39 cellular contexts compared by ENCODE assay signal in the genomic region with DNA sequence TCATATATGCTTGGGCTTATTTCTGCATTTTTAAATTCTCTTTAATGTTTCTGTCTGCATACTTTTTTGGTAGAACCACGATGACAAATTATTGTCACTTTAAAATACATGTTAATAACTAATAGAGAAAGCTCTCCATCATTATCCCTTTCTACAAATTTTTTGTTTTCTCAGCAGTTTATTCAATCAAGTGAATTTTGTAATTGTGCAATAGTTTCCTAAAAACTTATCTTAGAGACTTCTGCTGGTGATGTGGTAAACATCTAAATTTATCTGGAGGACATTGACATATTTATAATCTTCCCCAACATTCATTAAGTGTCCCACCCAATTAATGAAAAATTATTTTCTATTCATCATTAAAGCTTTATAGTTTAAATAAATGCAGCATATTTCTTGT.
"Had no signal": no experiment of that assay in that cellular context is flagged by ENCODE, and none has a peak within 500 bp of the region (broad histone marks: within the 10 kb centered on the region; RNA-seq: fewer than 3 reads in every experiment).

No MANE protein-coding gene starts in this region.

- H3K27me3 Mint-ChIP-seq: activated naive CD4-positive, alpha-beta T cell treated with anti-CD3 and anti-CD28 coated beads, Interleukin-2, amount 10 ng/mL, durations not matched to agents 7 days and 5 days; activated naive CD8-positive, alpha-beta T cell treated with anti-CD3 and anti-CD28 coated beads for 36 hours; activated naive CD8-positive, alpha-beta T cell treated with anti-CD3 and anti-CD28 coated beads, Interleukin-2, amount 50 U/mL, for 24 hours; brain; central memory CD8-positive, alpha-beta T cell had no signal

- H3K4me3 Mint-ChIP-seq: activated naive CD4-positive, alpha-beta T cell treated with anti-CD3 and anti-CD28 coated beads for 36 hours; activated naive CD4-positive, alpha-beta T cell treated with anti-CD3 and anti-CD28 coated beads, Interleukin-2, amount 10 ng/mL, durations not matched to agents 7 days and 5 days; activated naive CD4-positive, alpha-beta T cell treated with anti-CD3 and anti-CD28 coated beads, Interleukin-2, amount 50 U/mL, for 24 hours; activated naive CD8-positive, alpha-beta T cell; activated naive CD8-positive, alpha-beta T cell treated with anti-CD3 and anti-CD28 coated beads for 36 hours; activated naive CD8-positive, alpha-beta T cell treated with anti-CD3 and anti-CD28 coated beads, Interleukin-2, amount 10 ng/mL, durations not matched to agents 7 days and 5 days; activated naive CD8-positive, alpha-beta T cell treated with anti-CD3 and anti-CD28 coated beads, Interleukin-2, amount 50 U/mL, for 24 hours; activated T-cell treated with anti-CD3 and anti-CD28 coated beads, Interleukin-2, amount 50 U/mL, for 24 hours; activated T-cell treated with anti-CD3 and anti-CD28 coated beads, Interleukin-2, amount 50 U/mL, for 4 hours; activated T-cell treated with anti-CD3 and anti-CD28 coated beads, Interleukin-2, amount 50 U/mL, for 72 hours; activated T-helper 1 cell treated with anti-CD3 and anti-CD28 coated beads, Interleukin-12 subunit alpha, Interleukin-12 subunit beta, Interleukin-2, Interleukin-4 antibody, amounts not matched to agents 30 ng/mL and 10 ng/mL and 1 ng/mL, durations not matched to agents 14 hours and 24 hours and 36 hours; activated T-helper 17 cell treated with anti-CD3 and anti-CD28 coated beads, Interleukin-2, amount 50 U/mL, for 72 hours; brain; central memory CD8-positive, alpha-beta T cell had no signal

- FAIRE-seq: astrocyte, bronchial epithelial cell had no signal

- H3K4me3 ChIP-seq: adrenal gland, ascending aorta, body of pancreas, breast epithelium, cardiac muscle cell, colonic mucosa had no signal

- H3K36me3 Mint-ChIP-seq: activated naive CD4-positive, alpha-beta T cell treated with anti-CD3 and anti-CD28 coated beads, Interleukin-2, amount 10 ng/mL, durations not matched to agents 7 days and 5 days; activated naive CD4-positive, alpha-beta T cell treated with anti-CD3 and anti-CD28 coated beads, Interleukin-2, amount 50 U/mL, for 24 hours; activated naive CD4-positive, alpha-beta T cell treated with anti-CD3 and anti-CD28 coated beads, Interleukin-2, amount 50 U/mL, for 72 hours; activated naive CD8-positive, alpha-beta T cell; activated naive CD8-positive, alpha-beta T cell treated with anti-CD3 and anti-CD28 coated beads for 36 hours; activated naive CD8-positive, alpha-beta T cell treated with anti-CD3 and anti-CD28 coated beads, Interleukin-2, amount 10 ng/mL, durations not matched to agents 7 days and 5 days had no signal

- H3K4me1 Mint-ChIP-seq: activated naive CD4-positive, alpha-beta T cell treated with anti-CD3 and anti-CD28 coated beads, Interleukin-2, amount 10 ng/mL, durations not matched to agents 7 days and 5 days; activated naive CD4-positive, alpha-beta T cell treated with anti-CD3 and anti-CD28 coated beads, Interleukin-2, amount 50 U/mL, for 24 hours; activated naive CD8-positive, alpha-beta T cell treated with anti-CD3 and anti-CD28 coated beads for 36 hours; activated naive CD8-positive, alpha-beta T cell treated with anti-CD3 and anti-CD28 coated beads, Interleukin-2, amount 10 ng/mL, durations not matched to agents 7 days and 5 days; activated naive CD8-positive, alpha-beta T cell treated with anti-CD3 and anti-CD28 coated beads, Interleukin-2, amount 50 U/mL, for 24 hours; activated T-helper 17 cell treated with anti-CD3 and anti-CD28 coated beads, Interleukin-2, amount 50 U/mL, for 72 hours; brain had no signal

- H3K27ac Mint-ChIP-seq: activated naive CD4-positive, alpha-beta T cell treated with anti-CD3 and anti-CD28 coated beads for 36 hours; activated naive CD4-positive, alpha-beta T cell treated with anti-CD3 and anti-CD28 coated beads, Interleukin-2, amount 10 ng/mL, durations not matched to agents 7 days and 5 days; activated naive CD4-positive, alpha-beta T cell treated with anti-CD3 and anti-CD28 coated beads, Interleukin-2, amount 50 U/mL, for 24 hours; activated naive CD4-positive, alpha-beta T cell treated with anti-CD3 and anti-CD28 coated beads, Interleukin-2, amount 50 U/mL, for 72 hours; activated naive CD8-positive, alpha-beta T cell; activated naive CD8-positive, alpha-beta T cell treated with anti-CD3 and anti-CD28 coated beads for 36 hours; activated naive CD8-positive, alpha-beta T cell treated with anti-CD3 and anti-CD28 coated beads, Interleukin-2, amount 10 ng/mL, durations not matched to agents 7 days and 5 days; activated naive CD8-positive, alpha-beta T cell treated with anti-CD3 and anti-CD28 coated beads, Interleukin-2, amount 50 U/mL, for 24 hours; activated T-cell treated with anti-CD3 and anti-CD28 coated beads, Interleukin-2, amount 50 U/mL, for 24 hours; activated T-cell treated with anti-CD3 and anti-CD28 coated beads, Interleukin-2, amount 50 U/mL, for 72 hours; activated T-helper 1 cell treated with anti-CD3 and anti-CD28 coated beads, Interleukin-12 subunit alpha, Interleukin-12 subunit beta, Interleukin-2, Interleukin-4 antibody, amounts not matched to agents 30 ng/mL and 10 ng/mL and 1 ng/mL, durations not matched to agents 14 hours and 24 hours and 36 hours; activated T-helper 17 cell treated with anti-CD3 and anti-CD28 coated beads, Interleukin-2, amount 50 U/mL, for 72 hours; activated T-helper 2 cell treated with anti-CD3 and anti-CD28 coated beads, Interferon-gamma antibody, Interleukin-2, Interleukin-4, amounts not matched to agents 10 μg/mL and 5 μg/mL and 100 μg/mL, durations not matched to agents 14 hours and 24 hours and 36 hours; brain had no signal

- ATAC-seq: activated naive CD4-positive, alpha-beta T cell treated with anti-CD3 and anti-CD28 coated beads, Interleukin-2, amount 50 U/mL, for 72 hours; activated naive CD8-positive, alpha-beta T cell treated with anti-CD3 and anti-CD28 coated beads, Interleukin-2, amount 50 U/mL, for 24 hours; activated T-cell treated with anti-CD3 and anti-CD28 coated beads, Interleukin-2, amount 50 U/mL, for 4 hours; activated T-cell treated with anti-CD3 and anti-CD28 coated beads, Interleukin-2, amount 50 U/mL, for 72 hours; activated T-helper 17 cell treated with anti-CD3 and anti-CD28 coated beads, Interleukin-2, amount 50 U/mL, for 72 hours; body of pancreas had no signal

- DNase-seq: activated effector memory CD4-positive, alpha-beta T cell treated with anti-CD3 and anti-CD28 coated beads, Interleukin-2, amount 50 U/mL, for 16 hours; activated effector memory CD4-positive, alpha-beta T cell treated with Interleukin-2 at 50 U/mL for 16 hours; activated gamma-delta T cell; activated gamma-delta T cell treated with Interleukin-2 at 50 U/mL for 16 hours; activated naive CD4-positive, alpha-beta T cell treated with anti-CD3 and anti-CD28 coated beads for 36 hours; activated naive CD4-positive, alpha-beta T cell treated with anti-CD3 and anti-CD28 coated beads, Interleukin-2, amount 10 ng/mL, durations not matched to agents 7 days and 5 days; activated naive CD4-positive, alpha-beta T cell treated with anti-CD3 and anti-CD28 coated beads, Interleukin-2, amount 50 U/mL, for 16 hours; activated naive CD4-positive, alpha-beta T cell treated with Interleukin-2 at 50 U/mL for 16 hours; activated naive CD8-positive, alpha-beta T cell treated with anti-CD3 and anti-CD28 coated beads for 36 hours; activated naive CD8-positive, alpha-beta T cell treated with anti-CD3 and anti-CD28 coated beads, Interleukin-2, amount 10 ng/mL, durations not matched to agents 7 days and 5 days; activated naive CD8-positive, alpha-beta T cell treated with anti-CD3 and anti-CD28 coated beads, Interleukin-2, amount 50 U/mL, for 24 hours; activated T-cell treated with anti-CD3 and anti-CD28 coated beads, Interleukin-2, amount 50 U/mL, for 24 hours; activated T-cell treated with anti-CD3 and anti-CD28 coated beads, Interleukin-2, amount 50 U/mL, for 4 hours; activated T-cell treated with anti-CD3 and anti-CD28 coated beads, Interleukin-2, amount 50 U/mL, for 48 hours; activated T-cell treated with anti-CD3 and anti-CD28 coated beads, Interleukin-2, amount 50 U/mL, for 72 hours; adrenal gland; amniotic stem cell; amygdala; anterior cingulate cortex; aorta; body of pancreas; brain microvascular endothelial cell; caudate nucleus; central memory CD4-positive, alpha-beta T cell; cerebellar nuclear complex; colonic mucosa had no signal

- H3K4me1 ChIP-seq: adrenal gland, ascending aorta, body of pancreas, breast epithelium, colonic mucosa had no signal

- H3K27me3 ChIP-seq: adrenal gland, ascending aorta, body of pancreas, brain microvascular endothelial cell, breast epithelium, cardiac muscle cell, colonic mucosa had no signal

- H3K27ac ChIP-seq: adrenal gland, ascending aorta, body of pancreas, brain microvascular endothelial cell, breast epithelium, cardiac muscle cell, colonic mucosa had no signal

- H3K9me3 Mint-ChIP-seq: activated naive CD4-positive, alpha-beta T cell treated with anti-CD3 and anti-CD28 coated beads for 36 hours; activated naive CD4-positive, alpha-beta T cell treated with anti-CD3 and anti-CD28 coated beads, Interleukin-2, amount 10 ng/mL, durations not matched to agents 7 days and 5 days; activated naive CD4-positive, alpha-beta T cell treated with anti-CD3 and anti-CD28 coated beads, Interleukin-2, amount 50 U/mL, for 24 hours; activated naive CD4-positive, alpha-beta T cell treated with anti-CD3 and anti-CD28 coated beads, Interleukin-2, amount 50 U/mL, for 72 hours; activated naive CD8-positive, alpha-beta T cell treated with anti-CD3 and anti-CD28 coated beads for 36 hours; activated naive CD8-positive, alpha-beta T cell treated with anti-CD3 and anti-CD28 coated beads, Interleukin-2, amount 10 ng/mL, durations not matched to agents 7 days and 5 days; activated naive CD8-positive, alpha-beta T cell treated with anti-CD3 and anti-CD28 coated beads, Interleukin-2, amount 50 U/mL, for 24 hours; activated T-cell treated with anti-CD3 and anti-CD28 coated beads, Interleukin-2, amount 50 U/mL, for 24 hours; activated T-cell treated with anti-CD3 and anti-CD28 coated beads, Interleukin-2, amount 50 U/mL, for 4 hours; activated T-cell treated with anti-CD3 and anti-CD28 coated beads, Interleukin-2, amount 50 U/mL, for 72 hours; activated T-helper 1 cell treated with anti-CD3 and anti-CD28 coated beads, Interleukin-12 subunit alpha, Interleukin-12 subunit beta, Interleukin-2, Interleukin-4 antibody, amounts not matched to agents 30 ng/mL and 10 ng/mL and 1 ng/mL, durations not matched to agents 14 hours and 24 hours and 36 hours; activated T-helper 17 cell treated with anti-CD3 and anti-CD28 coated beads, Interleukin-2, amount 50 U/mL, for 72 hours; activated T-helper 2 cell treated with anti-CD3 and anti-CD28 coated beads, Interferon-gamma antibody, Interleukin-2, Interleukin-4, amounts not matched to agents 10 μg/mL and 5 μg/mL and 100 μg/mL, durations not matched to agents 14 hours and 24 hours and 36 hours had no signal

- H3K9me3 ChIP-seq: ascending aorta, body of pancreas, breast epithelium, colonic mucosa had no signal

- H3K36me3 ChIP-seq: adrenal gland, ascending aorta, brain microvascular endothelial cell, breast epithelium, cardiac muscle cell, colonic mucosa had no signal
